8 cellular contexts compared by ENCODE assay signal in genomic region chr21:25734654-25735220, GRCh38. TPM values are rescaled to one million over a fixed set of nuclear protein-coding genes. Genes with fewer than 3 reads are reported as not detected.
A peak's percentile ranks its signal among the peaks of the same experiment; 100 is the strongest.
DNase-seq lines count a peak whose midpoint lies in the region; ATAC-seq, FAIRE-seq and TF ChIP-seq lines count a peak whose summit lies in the region.

Gene ATP5PF (minus strand): TSS chr21:25734904. CDS start chr21:25729794, 5,110 bp downstream.
Gene GABPA (plus strand): TSS chr21:25734972. CDS start chr21:25741599, 6,627 bp downstream.

- DNase-seq in GM18507 (ENCODE audit: extremely low spot score, insufficient read length, low read depth), result peak; percentile 85
- peak; percentile 98 for DNase-seq in NCI-H2029 treated with DMSO at 0.1 percent for 48 hours (lab: John Stamatoyannopoulos, UW)
- DNase-seq in T-helper 9 cell, result peak; percentile 96
- peak; percentile 97 for DNase-seq in astrocyte of the cerebellum (ENCODE audit: low read depth)
- DNase-seq in hepatocyte (ENCODE audit: low spot score), result peak; percentile 99
- DNase-seq in renal cortical epithelial cell (ENCODE audit: low read depth), result peak; percentile 97
- DNase-seq in cortex of kidney (lab: John Stamatoyannopoulos, UW), result no peak

- no peak for TF ChIP-seq CTCF in astrocyte of the cerebellum (IDR thresholded peaks at IDR 0.05; ENCODE audit: low read depth, low read length, missing control alignments)
- TF ChIP-seq CTCF in hepatocyte (IDR thresholded peaks at IDR 0.05; ENCODE audit: poor library complexity), result no peak

- H3K27ac ChIP-seq in hepatocyte, result peak within 1 kb of the TSS; percentile 97

- peak within 1 kb of the TSS; percentile 73 for H2AFZ ChIP-seq in hepatocyte

- peaks cover 21% of the 10 kb centered on the region for H3K4me1 ChIP-seq in hepatocyte (ENCODE audit: insufficient read depth)

- peak within 1 kb of the TSS; percentile 89 for H3K4me2 ChIP-seq in hepatocyte

- H3K9me3 ChIP-seq in hepatocyte (ENCODE audit: low read depth), result no peaks in the 10 kb centered on the region

- H3K9me2 ChIP-seq in hepatocyte (replicated peaks; ENCODE audit: insufficient read depth), result no peaks in the 10 kb centered on the region

- peak; percentile 100 for FAIRE-seq in GM18507 (lab: Jason Lieb, UNC)

- H3K79me2 ChIP-seq in hepatocyte, result peaks cover 75% of the 10 kb centered on the region

- WGBS in hepatocyte (ENCODE audit: low lambda C conversion rate, missing lambda C conversion rate), result 1% methylated on average over 33 of the region's 33 CpGs

- H4K20me1 ChIP-seq in hepatocyte (ENCODE audit: insufficient read depth, poor library complexity, severe bottlenecking), result peaks cover 17% of the 10 kb centered on the region

- H3K36me3 ChIP-seq in hepatocyte (replicated peaks; ENCODE audit: insufficient read depth, low read depth), result no peaks in the 10 kb centered on the region

- H3K4me3 ChIP-seq in astrocyte of the cerebellum (ENCODE audit: low read depth, low read length), result peak within 1 kb of the TSS; percentile 80
- H3K4me3 ChIP-seq in hepatocyte, result peak within 1 kb of the TSS; percentile 71

- in situ Hi-C loops in astrocyte of the cerebellum (cut with HindIII; ENCODE audit: low sequenced_read_pairs), result no loop called here

- no peaks in the 10 kb centered on the region for H3K27me3 ChIP-seq in hepatocyte

- ATAC-seq in HG02981 (IDR thresholded peaks at IDR 0.05; ENCODE audit: unreplicated experiment), result peak; percentile 86

RNA-seq across cellular contexts. Expression of gene ATP5PF, which starts in this region (rescaled TPM):
- 178 and 190 TPM in 2 replicates for total RNA-seq in hepatocyte
- polyA plus RNA-seq in hepatocyte, result 478 and 510 TPM in 2 replicates
- 63.0 and 120 TPM in 2 replicates for total RNA-seq in renal cortical epithelial cell

RNA-seq across cellular contexts. Expression of gene GABPA, which starts in this region (rescaled TPM):
- 26.1 and 29.8 TPM in 2 replicates for total RNA-seq in hepatocyte
- polyA plus RNA-seq in hepatocyte, result 8.8 and 10.7 TPM in 2 replicates
- 22.4 and 27.0 TPM in 2 replicates for total RNA-seq in renal cortical epithelial cell
